Comparison of ENCODE assay signal across 23 cellular contexts in the genomic region with DNA sequence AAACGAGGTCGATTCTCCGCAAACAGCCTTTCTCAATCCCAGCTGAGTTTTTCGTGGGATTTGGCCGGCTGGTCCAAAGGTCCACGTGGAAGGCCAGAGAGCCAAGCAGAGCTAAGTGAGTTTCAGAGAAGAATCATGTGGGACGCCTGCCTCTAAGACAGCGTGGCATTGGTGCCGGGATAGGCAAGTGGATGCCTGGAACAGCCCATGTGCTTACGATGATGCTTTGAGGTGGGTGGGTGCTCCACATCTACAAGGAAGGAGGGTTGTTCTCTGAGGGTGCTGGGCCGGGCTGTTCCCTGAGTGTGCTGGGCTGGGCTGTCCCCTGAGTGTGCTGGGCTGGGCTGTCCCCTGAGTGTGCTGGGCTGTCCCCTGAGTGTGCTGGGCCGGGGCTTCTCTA. TPM values are rescaled to one million over a fixed set of nuclear protein-coding genes. Genes with fewer than 3 reads are reported as not detected.
DNase-seq lines count a peak whose midpoint lies in the region; ATAC-seq, FAIRE-seq and TF ChIP-seq lines count a peak whose summit lies in the region.
"Had no signal": no experiment of that assay in that cellular context is flagged by ENCODE, and none has a peak within 500 bp of the region (broad histone marks: within the 10 kb centered on the region; RNA-seq: fewer than 3 reads in every experiment).

No MANE protein-coding gene starts in this region.

- H3K9me3 ChIP-seq in A549 = no peaks in the 10 kb centered on the region

- intact Hi-C loops in CD14-positive monocyte (cut with micrococcal nuclease) = no loop called here

- POLR2A ChIA-PET in A549 (lab: Yijun Ruan, JAX) = no interaction called here

- H3K4me3 Mint-ChIP-seq in CD14-positive monocyte (no peak overlapping the region), osteocyte (ENCODE audit: unreplicated experiment) (no peak overlapping the region)
- H3K4me3 Mint-ChIP-seq: H9 had no signal

- no peaks in the 10 kb centered on the region for H3K36me3 Mint-ChIP-seq in CD14-positive monocyte
- H3K36me3 Mint-ChIP-seq in osteocyte (ENCODE audit: unreplicated experiment) = no peaks in the 10 kb centered on the region

- TF ChIP-seq CTCF in A549 (IDR thresholded peaks at IDR 0.05) = no peak
- no peak for TF ChIP-seq CTCF in CD14-positive monocyte (IDR thresholded peaks at IDR 0.05)
- no peak for TF ChIP-seq CTCF in osteocyte (IDR thresholded peaks at IDR 0.05)

- H3K4me2 ChIP-seq in A549 = no peak overlapping the region

- H3K4me1 ChIP-seq in A549 = 0 out of 3 replicates have a peak, but pooled peaks cover 5% of the 10 kb centered on the region

- no peak for FAIRE-seq in A549 (lab: Jason Lieb, UNC)

- ATAC-seq in A549 = no peak
- ATAC-seq: PC-3 had no signal

- H3K27ac Mint-ChIP-seq in CD14-positive monocyte (no peak overlapping the region), osteocyte (ENCODE audit: unreplicated experiment) (no peak overlapping the region)
- H3K27ac Mint-ChIP-seq: H9 had no signal

- 91% methylated on average over 12 of the region's 12 CpGs for WGBS in A549 (ENCODE audit: missing lambda C conversion rate)

- CTCF ChIA-PET in A549 (lab: Yijun Ruan, JAX) = interaction anchor here (0.8 to 1.6 kb wide), 8 partner anchors 13 to 400 kb away, joined by 3 to 7 read pairs (median 4); no protein-coding TSS in a partner anchor

- H3K9me3 Mint-ChIP-seq in CD14-positive monocyte (peaks cover 0 to 2% (median 0%) of the 10 kb centered on the region in 7 donors), osteocyte (ENCODE audit: unreplicated experiment) (no peaks in the 10 kb centered on the region)
- H3K9me3 Mint-ChIP-seq: H9 had no signal

- no peak for TF ChIP-seq EP300 in A549 (IDR thresholded peaks at IDR 0.05)

- DNase-seq in A549 (ENCODE audit: low read depth in 1 of 2, low spot score in 1 of 2) (no peak), CD14-positive monocyte (ENCODE audit: low spot score) (peak; percentile 28), islet precursor cell (peak; percentile 39), osteocyte (ENCODE audit: extremely low spot score, unreplicated experiment) (peak; percentile 42), NOMO-1 (lab: John Stamatoyannopoulos, UW; ENCODE audit: unreplicated experiment in 2 of 2) (no peak)
- no peak for DNase-seq in central memory CD4-positive, alpha-beta T cell
- no peak for DNase-seq in activated effector memory CD4-positive, alpha-beta T cell treated with anti-CD3 and anti-CD28 coated beads, Interleukin-2, amount 50 U/mL, for 16 hours
- DNase-seq: AML-193, DND-41, H9, IMR-90, NCI-H1417 treated with DMSO at 0.1 percent for 48 hours, NCI-H187 treated with DMSO at 0.1 percent for 48 hours, NCI-H226, NCI-H524, NCI-H82, PC-3 had no signal

- H3K4me3 ChIP-seq in A549 = no peak overlapping the region
- H3K4me3 ChIP-seq: SK-N-MC had no signal

- TF ChIP-seq RAD21 in A549 (conservative IDR thresholded peaks at IDR 0.05 in 1 of 2, IDR thresholded peaks at IDR 0.05 in 1 of 2) = no peak

- TF ChIP-seq POLR2A in A549 (IDR thresholded peaks at IDR 0.05; ENCODE audit: low read length) = no peak

- H3K4me1 Mint-ChIP-seq in CD14-positive monocyte (no peaks in the 10 kb centered on the region), osteocyte (ENCODE audit: unreplicated experiment) (no peaks in the 10 kb centered on the region)

- H3K27me3 Mint-ChIP-seq in CD14-positive monocyte (ENCODE audit: low read depth in 3 of 3) (peaks cover 2 to 6% (median 4%) of the 10 kb centered on the region in 3 donors), osteocyte (ENCODE audit: unreplicated experiment) (peaks cover 13% of the 10 kb centered on the region)

- peak overlapping the region; percentile 27 to 38; a peak in 5 of 6 replicates for H3K27ac ChIP-seq in A549
- H3K27ac ChIP-seq: C4-2B, HL-60, SK-N-MC had no signal

TF ChIP-seq in A549, 52 proteins besides CTCF, POLR2A, EP300 and RAD21 (continues in another document):
- no peak for TF ChIP-seq MAZ (IDR thresholded peaks at IDR 0.05; ENCODE audit: borderline replicate concordance, low read depth, low read length)
- no peak for TF ChIP-seq TP53 (CRISPR knock-in tag; IDR thresholded peaks at IDR 0.05)
- TF ChIP-seq KDM5A (IDR thresholded peaks at IDR 0.05) = no peak
- TF ChIP-seq CHD2 (IDR thresholded peaks at IDR 0.05; ENCODE audit: low read length, partially characterized antibody) = no peak
- no peak for TF ChIP-seq GATA3 (IDR thresholded peaks at IDR 0.05; ENCODE audit: borderline replicate concordance)
- TF ChIP-seq ELK1 (IDR thresholded peaks at IDR 0.05; ENCODE audit: low read depth, low read length) = no peak
- no peak for TF ChIP-seq ZFP36 (IDR thresholded peaks at IDR 0.05; ENCODE audit: borderline replicate concordance, partially characterized antibody)
- no peak for TF ChIP-seq PBX3 (IDR thresholded peaks at IDR 0.05)
- TF ChIP-seq SMC3 (IDR thresholded peaks at IDR 0.05) = no peak
- TF ChIP-seq, protein P1, sequence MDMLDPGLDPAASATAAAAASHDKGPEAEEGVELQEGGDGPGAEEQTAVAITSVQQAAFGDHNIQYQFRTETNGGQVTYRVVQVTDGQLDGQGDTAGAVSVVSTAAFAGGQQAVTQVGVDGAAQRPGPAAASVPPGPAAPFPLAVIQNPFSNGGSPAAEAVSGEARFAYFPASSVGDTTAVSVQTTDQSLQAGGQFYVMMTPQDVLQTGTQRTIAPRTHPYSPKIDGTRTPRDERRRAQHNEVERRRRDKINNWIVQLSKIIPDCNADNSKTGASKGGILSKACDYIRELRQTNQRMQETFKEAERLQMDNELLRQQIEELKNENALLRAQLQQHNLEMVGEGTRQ (IDR thresholded peaks at IDR 0.05) = no peak
- no peak for TF ChIP-seq EHMT2 (IDR thresholded peaks at IDR 0.05; ENCODE audit: low read depth)
- TF ChIP-seq RFX5 (IDR thresholded peaks at IDR 0.05) = no peak
- TF ChIP-seq MAFK (IDR thresholded peaks at IDR 0.05; ENCODE audit: partially characterized antibody) = no peak
- no peak for TF ChIP-seq SREBF2 (IDR thresholded peaks at IDR 0.05)
- TF ChIP-seq, protein P2, sequence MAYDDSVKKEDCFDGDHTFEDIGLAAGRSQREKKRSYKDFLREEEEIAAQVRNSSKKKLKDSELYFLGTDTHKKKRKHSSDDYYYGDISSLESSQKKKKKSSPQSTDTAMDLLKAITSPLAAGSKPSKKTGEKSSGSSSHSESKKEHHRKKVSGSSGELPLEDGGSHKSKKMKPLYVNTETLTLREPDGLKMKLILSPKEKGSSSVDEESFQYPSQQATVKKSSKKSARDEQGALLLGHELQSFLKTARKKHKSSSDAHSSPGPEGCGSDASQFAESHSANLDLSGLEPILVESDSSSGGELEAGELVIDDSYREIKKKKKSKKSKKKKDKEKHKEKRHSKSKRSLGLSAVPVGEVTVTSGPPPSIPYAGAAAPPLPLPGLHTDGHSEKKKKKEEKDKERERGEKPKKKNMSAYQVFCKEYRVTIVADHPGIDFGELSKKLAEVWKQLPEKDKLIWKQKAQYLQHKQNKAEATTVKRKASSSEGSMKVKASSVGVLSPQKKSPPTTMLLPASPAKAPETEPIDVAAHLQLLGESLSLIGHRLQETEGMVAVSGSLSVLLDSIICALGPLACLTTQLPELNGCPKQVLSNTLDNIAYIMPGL (CRISPR knock-in tag; IDR thresholded peaks at IDR 0.05; ENCODE audit: borderline replicate concordance) = no peak
- TF ChIP-seq ATOH8 (CRISPR knock-in tag; IDR thresholded peaks at IDR 0.05; ENCODE audit: low read depth) = no peak

RNA-seq across cellular contexts. Expression of gene MUC2, which starts 41.4 kb away (rescaled TPM):
- polyA plus RNA-seq in A549 (2011; rRNA removed) = 0.01 and 0.04 TPM in 2 replicates
- polyA plus RNA-seq in A549 (2012; cell fraction: cytosol; rRNA removed) = 0.01 TPM in 2 replicates
- 0.29 and 0.90 TPM in 2 replicates for polyA plus RNA-seq in A549 (2012; cell fraction: nucleus; rRNA removed)
- 0.03 TPM in 3 replicates for polyA plus RNA-seq in A549 (2017; fragmentation: RNase III; extraction: RNeasy Plus Mini Kit Qiagen cat#74134 plus additional on column Dnase treatment)
- polyA minus RNA-seq in A549 (2011; rRNA and poly(A)+ RNA removed) = 0.04 and 0.05 TPM in 2 replicates
- not detected for polyA plus RNA-seq in CD14-positive monocyte
- not detected in 2 replicates for total RNA-seq in osteocyte
- total RNA-seq: G401, H9, HT1080, IMR-90 had no signal
- polyA plus RNA-seq: IMR-90 had no signal

RNA-seq across cellular contexts. Expression of gene MUC5AC, which starts 41.6 kb away (rescaled TPM):
- polyA plus RNA-seq in A549 (2011; rRNA removed) = 7.4 and 24.5 TPM in 2 replicates
- 10.8 and 14.4 TPM in 2 replicates for polyA plus RNA-seq in A549 (2012; cell fraction: cytosol; rRNA removed)
- polyA plus RNA-seq in A549 (2012; cell fraction: nucleus; rRNA removed) = 48.3 and 55.5 TPM in 2 replicates
- 0.18 to 0.55 TPM (median 0.18 TPM) in 3 replicates for polyA plus RNA-seq in A549 (2017; fragmentation: RNase III; extraction: RNeasy Plus Mini Kit Qiagen cat#74134 plus additional on column Dnase treatment)
- polyA minus RNA-seq in A549 (2011; rRNA and poly(A)+ RNA removed) = 26.6 and 31.9 TPM in 2 replicates
- polyA plus RNA-seq in CD14-positive monocyte = not detected
- total RNA-seq in osteocyte = not detected in 2 replicates
- total RNA-seq: G401, H9, HT1080, IMR-90, MCF 10A had no signal

Comparison
In these comparisons a context has a peak if more than half of its experiments do, and no peak if none do; other contexts are left out.
1. DNase-seq: peak in CD14-positive monocyte (single experiment), islet precursor cell (single experiment) and osteocyte (single experiment); none in A549 (0 of 2), NOMO-1 (0 of 2), central memory CD4-positive, alpha-beta T cell (single experiment) and activated effector memory CD4-positive, alpha-beta T cell treated with anti-CD3 and anti-CD28 coated beads, Interleukin-2, amount 50 U/mL, for 16 hours (single experiment).